ENCODE assay signal across 8 cellular contexts in the genomic region with DNA sequence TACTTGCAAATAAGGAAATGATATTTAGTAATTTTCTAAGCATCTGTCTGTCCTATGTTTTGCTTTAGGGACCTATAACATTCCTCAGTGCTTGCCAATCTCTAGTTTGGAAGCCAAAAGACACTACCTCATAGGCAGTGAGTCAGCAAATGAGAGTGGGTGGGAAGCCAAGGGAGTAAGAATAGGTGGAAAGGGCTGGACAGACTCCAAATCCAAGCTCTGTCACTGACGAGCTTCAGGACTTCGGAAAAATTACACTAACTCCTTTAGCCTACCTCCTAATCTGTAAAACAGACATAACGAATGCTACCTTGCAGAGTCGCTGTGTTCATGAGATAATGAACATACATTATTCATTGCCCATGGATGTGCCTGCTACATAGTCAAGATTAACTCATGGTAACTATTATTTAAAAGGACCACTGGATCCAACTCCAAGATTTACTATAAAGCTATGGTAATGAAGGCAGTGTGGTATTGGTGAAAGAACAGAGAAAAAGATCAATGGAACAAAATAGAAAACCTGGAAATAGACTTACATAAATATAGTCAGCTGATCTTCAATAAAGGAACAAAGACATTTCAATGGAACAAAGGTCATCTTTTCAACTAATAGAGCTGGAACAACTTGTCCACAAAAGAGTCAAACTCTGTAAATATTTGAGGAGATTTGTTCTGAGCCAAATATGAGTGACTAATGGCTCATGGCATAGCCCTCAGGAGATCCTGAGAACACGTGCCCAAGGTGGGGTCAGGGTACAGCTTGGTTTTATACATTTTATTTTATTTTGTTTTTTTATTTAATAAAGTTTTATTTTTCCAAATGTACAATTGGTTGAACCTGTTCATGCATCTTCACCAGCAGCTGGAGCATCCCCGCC.
DNase-seq lines count a peak whose midpoint lies in the region; ATAC-seq and TF ChIP-seq lines count a peak whose summit lies in the region.

No MANE protein-coding gene starts in this region.

- peaks cover 9% of the 10 kb centered on the region for H3K4me1 ChIP-seq in mucosa of descending colon (ENCODE audit: low read depth)

- CTCF ChIA-PET in AG04449 (lab: Yijun Ruan, JAX) = interaction anchor here (0.7 to 5.5 kb wide), 11 partner anchors 24 to 170 kb away, joined by 3 to 35 read pairs (median 4); a partner anchor contains a TSS

- no peaks in the 10 kb centered on the region for H3K9me3 ChIP-seq in mucosa of descending colon

- TF ChIP-seq CTCF in AG04449 (IDR thresholded peaks at IDR 0.05; ENCODE audit: insufficient read depth, low read length, missing control alignments) (no peak), mucosa of descending colon (IDR thresholded peaks at IDR 0.05) (no peak)

- intact Hi-C loops in mucosa of descending colon (cut with DNase I, micrococcal nuclease) = no loop called here

- peak; percentile 80 for ATAC-seq in mucosa of descending colon
- no peak for ATAC-seq in HG03025 (IDR thresholded peaks at IDR 0.05; ENCODE audit: low FRiP score, unreplicated experiment)

- H3K4me3 ChIP-seq in AG04449 (ENCODE audit: low read depth, low read length) (no peak overlapping the region), mucosa of descending colon (no peak overlapping the region)

- DNase-seq in AG04449 (ENCODE audit: low read depth, low spot score) (peak; percentile 97), NCI-H1694 treated with DMSO at 0.1 percent for 48 hours (lab: John Stamatoyannopoulos, UW) (peak; percentile 65), dedifferentiated amniotic fluid mesenchymal stem cell (ENCODE audit: extremely low spot score) (peak; percentile 97), mucosa of descending colon (peak in 1 of 3 donors; percentile 18), GDM1 (lab: John Stamatoyannopoulos, UW) (no peak), hippocampal formation (lab: John Stamatoyannopoulos, UW) (no peak)
- DNase-seq in activated effector memory CD4-positive, alpha-beta T cell treated with anti-CD3 and anti-CD28 coated beads, Interleukin-2, amount 50 U/mL, for 16 hours = no peak

- no peaks in the 10 kb centered on the region for H3K36me3 ChIP-seq in mucosa of descending colon (ENCODE audit: low read depth)

- POLR2A ChIA-PET in AG04449 (lab: Yijun Ruan, JAX) = interaction anchor here (0.6 to 1.4 kb wide), 7 partner anchors 10 to 194 kb away, joined by 3 to 6 read pairs (median 3); no protein-coding TSS in a partner anchor

Comparison
In these comparisons a context has a peak if more than half of its experiments do, and no peak if none do; other contexts are left out.
1. DNase-seq: peak in AG04449 (single experiment), NCI-H1694 treated with DMSO at 0.1 percent for 48 hours (single experiment) and dedifferentiated amniotic fluid mesenchymal stem cell (single experiment); none in GDM1 (single experiment), activated effector memory CD4-positive, alpha-beta T cell treated with anti-CD3 and anti-CD28 coated beads, Interleukin-2, amount 50 U/mL, for 16 hours (single experiment) and hippocampal formation (0 of 2).